18 cellular contexts compared by ENCODE assay signal in the genomic region with DNA sequence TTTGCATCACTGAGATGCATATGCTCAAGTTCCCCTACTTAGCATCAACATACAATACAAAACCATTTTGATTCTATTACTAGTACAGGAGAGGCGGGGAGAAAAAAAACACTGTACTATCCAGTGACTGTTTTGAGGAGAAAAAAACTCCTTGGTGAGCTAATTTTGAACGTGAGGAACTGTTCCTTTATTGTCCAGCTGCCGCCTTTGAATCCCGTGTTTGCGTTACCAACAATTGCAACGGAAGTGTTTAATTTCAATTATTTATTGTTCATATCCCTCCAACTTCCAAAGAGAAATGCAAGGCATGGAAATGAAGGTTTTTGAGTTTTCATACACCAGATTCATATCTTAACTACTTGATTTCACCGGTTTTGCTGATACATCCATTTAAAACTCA.
"Had no signal": no experiment of that assay in that cellular context is flagged by ENCODE, and none has a peak within 500 bp of the region (broad histone marks: within the 10 kb centered on the region; RNA-seq: fewer than 3 reads in every experiment).

No MANE protein-coding gene starts in this region.

- H3K9me3 ChIP-seq: body of pancreas, heart right ventricle, tibial artery had no signal

- H3K36me3 ChIP-seq: heart right ventricle, spleen, tibial artery, WERI-Rb-1 had no signal

- DNase-seq: activated CD4-positive, alpha-beta memory T cell treated with anti-CD3 and anti-CD28 coated beads for 36 hours; activated effector memory CD4-positive, alpha-beta T cell treated with Interleukin-2 at 50 U/mL for 16 hours; activated naive CD4-positive, alpha-beta T cell treated with anti-CD3 and anti-CD28 coated beads, Interleukin-2, amount 50 U/mL, for 16 hours; activated T-cell treated with anti-CD3 and anti-CD28 coated beads, Interleukin-2, amount 50 U/mL, for 24 hours; body of pancreas; central memory CD4-positive, alpha-beta T cell; cortex of kidney; effector memory CD4-positive, alpha-beta T cell; foreskin melanocyte; heart right ventricle; mammary epithelial cell; natural killer cell; spleen; T-helper 17 cell; tibial artery had no signal

- H3K4me1 ChIP-seq: body of pancreas, heart right ventricle, spleen, tibial artery had no signal

- FAIRE-seq: islet of Langerhans, urothelium cell line had no signal

- H3K27ac ChIP-seq: body of pancreas, spleen, tibial artery, WERI-Rb-1 had no signal

- H3K4me3 ChIP-seq: body of pancreas, heart right ventricle, spleen, tibial artery had no signal

- H3K27me3 ChIP-seq: body of pancreas, heart right ventricle, spleen, tibial artery had no signal
